ENCODE assay signal across 8 cellular contexts in the genomic region with DNA sequence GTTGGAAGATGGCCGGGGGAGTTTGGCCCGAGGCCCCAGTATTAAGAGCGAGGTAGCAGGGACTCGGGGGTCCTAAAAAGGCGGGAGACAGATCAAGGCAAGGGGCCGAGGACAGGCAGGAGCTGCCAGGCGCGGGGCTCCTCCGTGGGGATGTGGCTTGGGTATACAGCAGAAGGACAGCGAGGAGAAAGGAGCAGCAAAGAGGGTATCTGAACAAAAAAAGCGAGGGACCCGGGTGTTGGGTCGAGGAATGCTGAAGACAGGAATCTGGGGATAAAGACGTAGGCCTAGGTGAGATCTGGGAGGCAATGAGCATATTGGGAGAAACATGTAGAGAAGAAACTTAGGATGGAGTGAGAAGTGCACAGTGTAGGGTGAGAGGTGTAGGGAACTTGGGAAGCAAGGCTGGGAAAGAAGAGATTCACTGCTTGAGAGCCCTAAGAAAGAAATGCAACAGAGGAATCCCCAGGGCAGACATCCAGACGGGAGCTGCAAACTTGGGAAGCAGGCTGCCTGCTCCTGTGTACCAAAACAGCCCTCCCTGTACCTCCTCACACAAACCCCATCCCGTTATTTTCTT. TPM values are rescaled to one million over a fixed set of nuclear protein-coding genes. Genes with fewer than 3 reads are reported as not detected.
A peak's percentile ranks its signal among the peaks of the same experiment; 100 is the strongest.
DNase-seq lines count a peak whose midpoint lies in the region; ATAC-seq, FAIRE-seq and TF ChIP-seq lines count a peak whose summit lies in the region.

No MANE protein-coding gene starts in this region.

- H3K4me1 ChIP-seq in A673 (ENCODE audit: insufficient read depth, low read length, poor library complexity, severe bottlenecking) (peaks cover 4% of the 10 kb centered on the region), HUES48 (ENCODE audit: control insufficient read depth, insufficient read depth, low read length) (peaks cover 4% of the 10 kb centered on the region; the same call in 1 of the 2 replicates), iPS-18a (ENCODE audit: control insufficient read depth, low read depth, low read length) (peaks cover 4% of the 10 kb centered on the region)

- H3K4me3 ChIP-seq in A673 (ENCODE audit: low read depth, low read length, poor library complexity, severe bottlenecking), result peak overlapping the region; percentile 86
- H3K4me3 ChIP-seq in HUES48 (ENCODE audit: low read depth, low read length), result peak overlapping the region; percentile 73
- H3K4me3 ChIP-seq in astrocyte of the cerebellum (ENCODE audit: low read depth, low read length), result peak overlapping the region; percentile 59
- H3K4me3 ChIP-seq in iPS-18a (ENCODE audit: low read length), result peak overlapping the region; percentile 79
- H3K4me3 ChIP-seq in skin epidermis, result peak overlapping the region; percentile 67 to 95 (median 83)

- in situ Hi-C loops in astrocyte of the cerebellum (cut with HindIII; ENCODE audit: low sequenced_read_pairs), result no loop called here

- intact Hi-C loops in A673 (cut with micrococcal nuclease; ENCODE audit: unreplicated experiment), result no loop called here

- peak; percentile 35 for ATAC-seq in GM18502 (IDR thresholded peaks at IDR 0.05; ENCODE audit: poor library complexity, unreplicated experiment)

- H3K27ac ChIP-seq in A673 (ENCODE audit: low read depth, low read length, poor library complexity, severe bottlenecking), result peak overlapping the region; percentile 79
- H3K27ac ChIP-seq in HUES48 (ENCODE audit: low read depth, low read length), result peak overlapping the region; percentile 84
- H3K27ac ChIP-seq in iPS-18a (ENCODE audit: low read length), result peak overlapping the region; percentile 89
- H3K27ac ChIP-seq in skin epidermis, result peak overlapping the region; percentile 65 to 97 (median 91)

- TF ChIP-seq POLR2A in GM12891 (IDR thresholded peaks at IDR 0.05; ENCODE audit: low read depth, low read length), result no peak

- H3K9me3 ChIP-seq in A673 (ENCODE audit: low read depth, low read length, poor library complexity, severe bottlenecking) (no peaks in the 10 kb centered on the region), HUES48 (ENCODE audit: control insufficient read depth, insufficient read depth, low read length) (no peaks in the 10 kb centered on the region), iPS-18a (ENCODE audit: control insufficient read depth, low read depth, low read length) (no peaks in the 10 kb centered on the region)

- H3K36me3 ChIP-seq in A673 (ENCODE audit: insufficient read depth, low read length, poor library complexity, severe bottlenecking), result no peaks in the 10 kb centered on the region
- H3K36me3 ChIP-seq in HUES48 (ENCODE audit: control insufficient read depth, insufficient read depth, low read length), result peaks cover 24% of the 10 kb centered on the region
- peaks cover 13% of the 10 kb centered on the region for H3K36me3 ChIP-seq in iPS-18a (ENCODE audit: control insufficient read depth, low read depth, low read length)

- TF ChIP-seq CTCF in A673 (conservative IDR thresholded peaks at IDR 0.05; ENCODE audit: low read depth, low read length) (no peak), astrocyte of the cerebellum (IDR thresholded peaks at IDR 0.05; ENCODE audit: low read depth, low read length, missing control alignments) (no peak)

- no peak for FAIRE-seq in GM12891 (lab: Jason Lieb, UNC)

- no TSS peak for BruUV-seq in A673 (replicated peaks; lab: Mats Ljungman, UMichigan)

- POLR2A ChIA-PET in A673 (lab: Charles Lee; ENCODE audit: low non-redundant PET), result no interaction called here

- H3K9ac ChIP-seq in HUES48 (ENCODE audit: low read depth, low read length) (peak overlapping the region; percentile 68), iPS-18a (ENCODE audit: low read length) (peak overlapping the region; percentile 95)

- CTCF ChIA-PET in A673 (lab: Charles Lee), result no interaction called here

- DNase-seq in A673 (ENCODE audit: low spot score) (peak; percentile 46), astrocyte of the cerebellum (ENCODE audit: low read depth) (no peak), GM12891 (ENCODE audit: insufficient read length, low spot score) (no peak)
- DNase-seq in NK-92 treated with Interleukin-12 subunit alpha and Interleukin-12 subunit beta, amount 100 ng/mL, for 24 hours (lab: John Stamatoyannopoulos, UW), result no peak

- H3K27me3 ChIP-seq in A673 (replicated peaks; ENCODE audit: insufficient read depth, low read depth, low read length, poor library complexity), result no peaks in the 10 kb centered on the region
- H3K27me3 ChIP-seq in HUES48 (ENCODE audit: control insufficient read depth, insufficient read depth, low read length), result no peaks in the 10 kb centered on the region
- no peaks in the 10 kb centered on the region for H3K27me3 ChIP-seq in iPS-18a (ENCODE audit: control insufficient read depth, insufficient read depth, low read length)

TF ChIP-seq in GM12891, 5 proteins besides CTCF, POLR2A, EP300 and RAD21:
- TF ChIP-seq POLR2AphosphoS5 (IDR thresholded peaks at IDR 0.05; ENCODE audit: low read depth, low read length), result no peak
- TF ChIP-seq SPI1 (IDR thresholded peaks at IDR 0.05; ENCODE audit: low read depth, low read length), result no peak
- no peak for TF ChIP-seq POU2F2 (IDR thresholded peaks at IDR 0.05; ENCODE audit: low read depth, low read length)
- no peak for TF ChIP-seq TAF1 (IDR thresholded peaks at IDR 0.05; ENCODE audit: low read depth, low read length)
- no peak for TF ChIP-seq PAX5 (IDR thresholded peaks at IDR 0.05; ENCODE audit: insufficient read depth, low read length, severe bottlenecking)

RNA-seq across cellular contexts. Expression of a gene that starts 10.9 kb away (rescaled TPM):
- total RNA-seq in A673 (2021), result 2.2 and 5.0 TPM in 2 replicates
- polyA plus RNA-seq in GM12891 (2012; ENCODE audit: low read depth, missing spikeins), result 10.0 TPM

RNA-seq across cellular contexts. Expression of a gene that starts 12.9 kb away (rescaled TPM):
- 8.8 and 9.5 TPM in 2 replicates for total RNA-seq in A673 (2021)
- 2.1 TPM for polyA plus RNA-seq in GM12891 (2012; ENCODE audit: low read depth, missing spikeins)

RNA-seq across cellular contexts. Expression of a gene that starts 33.7 kb away (rescaled TPM):
- total RNA-seq in A673 (2021), result 51.9 and 69.9 TPM in 2 replicates
- 1,337 TPM for polyA plus RNA-seq in GM12891 (2012; ENCODE audit: low read depth, missing spikeins)

RNA-seq across cellular contexts. Expression of a gene that starts 34.1 kb away (rescaled TPM):
- 73.9 and 78.1 TPM in 2 replicates for total RNA-seq in A673 (2021)
- 56.2 TPM for polyA plus RNA-seq in GM12891 (2012; ENCODE audit: low read depth, missing spikeins)

RNA-seq across cellular contexts. Expression of a gene that starts 41.4 kb away (rescaled TPM):
- 103 and 113 TPM in 2 replicates for total RNA-seq in A673 (2021)
- 75.6 TPM for polyA plus RNA-seq in GM12891 (2012; ENCODE audit: low read depth, missing spikeins)
